Comparison of ENCODE assay signal across 8 cellular contexts in genomic region chr19:18848860-18849661, GRCh38. TPM values are rescaled to one million over a fixed set of nuclear protein-coding genes. Genes with fewer than 3 reads are reported as not detected.
DNase-seq lines count a peak whose midpoint lies in the region; ATAC-seq and TF ChIP-seq lines count a peak whose summit lies in the region.

No MANE protein-coding gene starts in this region.

- dilution Hi-C loops in mammary epithelial cell (cut with HindIII; ENCODE audit: low sequenced_read_pairs): loop anchor here (5.0 kb wide), 2 partner anchors 78 to 92 kb away; no protein-coding TSS in a partner anchor

- CTCF ChIA-PET in mammary epithelial cell (lab: Charles Lee; ENCODE audit: low non-redundant PET): no interaction called here

- no peak for TF ChIP-seq RAD21 in liver (IDR thresholded peaks at IDR 0.05)

- peaks cover 2% of the 10 kb centered on the region for H3K36me3 Mint-ChIP-seq in activated naive CD8-positive, alpha-beta T cell
- peaks cover 30% of the 10 kb centered on the region for H3K36me3 Mint-ChIP-seq in activated naive CD8-positive, alpha-beta T cell treated with anti-CD3 and anti-CD28 coated beads for 36 hours

- in situ Hi-C loops in mammary epithelial cell (cut with MboI; ENCODE audit: low sequenced_read_pairs in 2 of 2): loop anchor here in 1 of 2 donors (10.0 kb wide), 2 partner anchors 254 to 394 kb away; no protein-coding TSS in a partner anchor

- no peaks in the 10 kb centered on the region for H3K9me3 ChIP-seq in mammary epithelial cell (replicated peaks; ENCODE audit: insufficient read depth, low read length)
- no peaks in the 10 kb centered on the region for H3K9me3 ChIP-seq in liver (ENCODE audit: control insufficient read depth in 4 of 4, low read length in 3 of 4)

- peaks cover 63% of the 10 kb centered on the region for H3K4me1 ChIP-seq in mammary epithelial cell (ENCODE audit: insufficient read depth, low read length)
- peaks cover 0 to 28% (median 9%) of the 10 kb centered on the region in 4 donors for H3K4me1 ChIP-seq in liver (ENCODE audit: control insufficient read depth in 4 of 4, insufficient read depth in 4 of 4, low read length in 3 of 4)

- no peaks in the 10 kb centered on the region for H3K9me3 Mint-ChIP-seq in activated naive CD8-positive, alpha-beta T cell (ENCODE audit: low read depth)
- no peaks in the 10 kb centered on the region for H3K9me3 Mint-ChIP-seq in activated naive CD8-positive, alpha-beta T cell treated with anti-CD3 and anti-CD28 coated beads for 36 hours

- peaks cover 88% of the 10 kb centered on the region for H3K79me2 ChIP-seq in mammary epithelial cell (ENCODE audit: insufficient read depth, low read length)

- no peak overlapping the region for H2AFZ ChIP-seq in mammary epithelial cell (ENCODE audit: low read depth, low read length)

- H4K20me1 ChIP-seq in mammary epithelial cell (ENCODE audit: insufficient read depth, low read length): peaks cover 4% of the 10 kb centered on the region

- H3K27ac ChIP-seq in mammary epithelial cell (ENCODE audit: insufficient read depth, low read depth, low read length) (no peak overlapping the region), liver (ENCODE audit: low read depth in 1 of 2, low read length in 2 of 2) (peak overlapping the region; percentile 49 to 71)

- no TSS peak for BruUV-seq in mammary epithelial cell (replicated peaks; lab: Mats Ljungman, UMichigan)

- WGBS in mammary epithelial cell (ENCODE audit: low coverage, missing lambda C conversion rate): 4% methylated on average over 15 of the region's 23 CpGs
- WGBS in liver: 72% methylated on average over 23 of the region's 23 CpGs

- H3K4me1 Mint-ChIP-seq in activated naive CD8-positive, alpha-beta T cell (ENCODE audit: low read depth): peaks cover 47% of the 10 kb centered on the region
- H3K4me1 Mint-ChIP-seq in activated naive CD8-positive, alpha-beta T cell treated with anti-CD3 and anti-CD28 coated beads for 36 hours: peaks cover 31% of the 10 kb centered on the region

- ATAC-seq in HG03108 (IDR thresholded peaks at IDR 0.05; ENCODE audit: unreplicated experiment): no peak

- no peak for DNase-seq in activated naive CD8-positive, alpha-beta T cell treated with anti-CD3 and anti-CD28 coated beads for 36 hours
- DNase-seq in mammary epithelial cell (peak; percentile 54), superior temporal gyrus (ENCODE audit: extremely low spot score) (peak; percentile 72), NCI-H748 treated with DMSO at 0.1 percent for 48 hours (lab: John Stamatoyannopoulos, UW) (no peak), NCI-H345 treated with DMSO at 0.1 percent for 48 hours (lab: John Stamatoyannopoulos, UW; ENCODE audit: unreplicated experiment) (no peak)

- H3K36me3 ChIP-seq in mammary epithelial cell (ENCODE audit: insufficient read depth, low read length) (peaks cover 13% of the 10 kb centered on the region), liver (ENCODE audit: control insufficient read depth in 4 of 4, insufficient read depth in 3 of 4, low read depth in 1 of 4, low read length in 3 of 4) (peaks cover 19 to 50% (median 30%) of the 10 kb centered on the region in 4 donors)

- H3K4me3 ChIP-seq in mammary epithelial cell (replicated peaks in 1 of 3; ENCODE audit: insufficient read depth in 1 of 3, low read depth in 2 of 3, low read length in 3 of 3) (no peak overlapping the region), liver (ENCODE audit: low read depth in 1 of 3, low read length in 3 of 3) (no peak overlapping the region)

- peak overlapping the region; percentile 64 for H3K4me2 ChIP-seq in mammary epithelial cell (ENCODE audit: insufficient read depth, low read depth, low read length)

- no peak overlapping the region for H3K9ac ChIP-seq in mammary epithelial cell (ENCODE audit: insufficient read depth, low read length)
- no peak overlapping the region for H3K9ac ChIP-seq in liver (ENCODE audit: low read depth in 1 of 2, low read length in 2 of 2)

- intact Hi-C loops in mammary epithelial cell (cut with micrococcal nuclease): loop anchor here (1.0 to 5.0 kb wide), 3 partner anchors 137 to 397 kb away; no protein-coding TSS in a partner anchor

- peak overlapping the region; percentile 29 for H3K27ac Mint-ChIP-seq in activated naive CD8-positive, alpha-beta T cell
- H3K27ac Mint-ChIP-seq in activated naive CD8-positive, alpha-beta T cell treated with anti-CD3 and anti-CD28 coated beads for 36 hours: no peak overlapping the region

- no peaks in the 10 kb centered on the region for H3K27me3 ChIP-seq in mammary epithelial cell (ENCODE audit: insufficient read depth, low read length)
- no peaks in the 10 kb centered on the region for H3K27me3 ChIP-seq in liver (ENCODE audit: control insufficient read depth in 4 of 4, insufficient read depth in 4 of 4, low read length in 3 of 4)

- H3K27me3 Mint-ChIP-seq in activated naive CD8-positive, alpha-beta T cell: no peaks in the 10 kb centered on the region
- H3K27me3 Mint-ChIP-seq in activated naive CD8-positive, alpha-beta T cell treated with anti-CD3 and anti-CD28 coated beads for 36 hours: no peaks in the 10 kb centered on the region

- TF ChIP-seq CTCF in mammary epithelial cell (conservative IDR thresholded peaks at IDR 0.05 in 1 of 2, IDR thresholded peaks at IDR 0.05 in 1 of 2; ENCODE audit: extremely low read depth in 1 of 2, insufficient read depth in 1 of 2, low read depth in 1 of 2, low read length in 2 of 2) (no peak), liver (IDR thresholded peaks at IDR 0.05; ENCODE audit: low read depth, low read length, missing input control) (no peak)

- peak overlapping the region; percentile 42 for H3K4me3 Mint-ChIP-seq in activated naive CD8-positive, alpha-beta T cell
- H3K4me3 Mint-ChIP-seq in activated naive CD8-positive, alpha-beta T cell treated with anti-CD3 and anti-CD28 coated beads for 36 hours: no peak overlapping the region

TF ChIP-seq in liver, 16 proteins besides CTCF, POLR2A, EP300 and RAD21:
- TF ChIP-seq ZBTB33 (IDR thresholded peaks at IDR 0.05) (no peak), HNF4G (IDR thresholded peaks at IDR 0.05) (no peak), FOXA1 (IDR thresholded peaks at IDR 0.05) (no peak), NR2F2 (IDR thresholded peaks at IDR 0.05) (peak; percentile 62), REST (IDR thresholded peaks at IDR 0.05) (no peak), YY1 (IDR thresholded peaks at IDR 0.05) (no peak)

RNA-seq across cellular contexts. Expression of gene UPF1, which starts 17.3 kb away (rescaled TPM):
- 10 to 100 TPM; 78.9 to 84.6 TPM for total RNA-seq in activated naive CD8-positive, alpha-beta T cell treated with anti-CD3 and anti-CD28 coated beads for 36 hours
- total RNA-seq in mammary epithelial cell (10 to 100 TPM; 74.5 to 82.0 TPM), liver (10 to 100 TPM; 45.1 to 51.0 TPM)
- polyA plus RNA-seq in mammary epithelial cell (49.9 TPM), liver (10 to 100 TPM in 1 of 2 donors, 1 to 10 TPM in 1; 5.7 to 25.4 TPM)
- polyA minus RNA-seq in mammary epithelial cell: 163 TPM

RNA-seq across cellular contexts. Expression of gene CERS1, which starts 46.9 kb away (rescaled TPM):
- under 1 TPM; 0.19 to 0.28 TPM for total RNA-seq in activated naive CD8-positive, alpha-beta T cell treated with anti-CD3 and anti-CD28 coated beads for 36 hours
- total RNA-seq in mammary epithelial cell: 1 to 10 TPM in 1 of 2 donors, under 1 TPM in 1; 0.33 to 1.4 TPM
- polyA plus RNA-seq in mammary epithelial cell: 0.65 TPM
- not detected for polyA minus RNA-seq in mammary epithelial cell
- total RNA-seq in liver: under 1 TPM in 1 of 2 donors, not detected in 1; 0.28 TPM
- polyA plus RNA-seq in liver: not detected

RNA-seq across cellular contexts. Expression of gene COMP, which starts 58.0 kb away (rescaled TPM):
- total RNA-seq in activated naive CD8-positive, alpha-beta T cell treated with anti-CD3 and anti-CD28 coated beads for 36 hours: not detected
- total RNA-seq in mammary epithelial cell (1 to 10 TPM in 1 of 2 donors, not detected in 1; 1.2 TPM), liver (under 1 TPM in 1 of 2 donors, not detected in 1; 0.17 TPM)
- polyA plus RNA-seq in mammary epithelial cell (not detected), liver (under 1 TPM in 1 of 2 donors, not detected in 1; 0.03 TPM)
- not detected for polyA minus RNA-seq in mammary epithelial cell

Comparison
In these comparisons a context has a peak if more than half of its experiments do, and no peak if none do; other contexts are left out.
1. DNase-seq: peak in mammary epithelial cell (single experiment) and superior temporal gyrus (single experiment); none in activated naive CD8-positive, alpha-beta T cell treated with anti-CD3 and anti-CD28 coated beads for 36 hours (single experiment), NCI-H748 treated with DMSO at 0.1 percent for 48 hours (single experiment) and NCI-H345 treated with DMSO at 0.1 percent for 48 hours (single experiment).